1 cellular context compared by ENCODE assay signal in genomic region chr16:2585651-2586081, GRCh38.
TF ChIP-seq lines count a peak whose summit lies in the region.

No MANE protein-coding gene starts in this region.

TF ChIP-seq in WTC11, 78 proteins besides CTCF, POLR2A, EP300 and RAD21 (continued from another document):
- TF ChIP-seq AR (CRISPR knock-in tag; IDR thresholded peaks at IDR 0.05), result no peak
- TF ChIP-seq NFE2L1 (CRISPR knock-in tag; IDR thresholded peaks at IDR 0.05), result no peak
- TF ChIP-seq MLX (CRISPR knock-in tag; IDR thresholded peaks at IDR 0.05), result no peak
- TF ChIP-seq CREB1 (CRISPR knock-in tag; IDR thresholded peaks at IDR 0.05), result no peak
- TF ChIP-seq PRDM15 (CRISPR knock-in tag; IDR thresholded peaks at IDR 0.05), result no peak
- no peak for TF ChIP-seq ZSCAN18 (CRISPR knock-in tag; IDR thresholded peaks at IDR 0.05)
- TF ChIP-seq, protein P1, sequence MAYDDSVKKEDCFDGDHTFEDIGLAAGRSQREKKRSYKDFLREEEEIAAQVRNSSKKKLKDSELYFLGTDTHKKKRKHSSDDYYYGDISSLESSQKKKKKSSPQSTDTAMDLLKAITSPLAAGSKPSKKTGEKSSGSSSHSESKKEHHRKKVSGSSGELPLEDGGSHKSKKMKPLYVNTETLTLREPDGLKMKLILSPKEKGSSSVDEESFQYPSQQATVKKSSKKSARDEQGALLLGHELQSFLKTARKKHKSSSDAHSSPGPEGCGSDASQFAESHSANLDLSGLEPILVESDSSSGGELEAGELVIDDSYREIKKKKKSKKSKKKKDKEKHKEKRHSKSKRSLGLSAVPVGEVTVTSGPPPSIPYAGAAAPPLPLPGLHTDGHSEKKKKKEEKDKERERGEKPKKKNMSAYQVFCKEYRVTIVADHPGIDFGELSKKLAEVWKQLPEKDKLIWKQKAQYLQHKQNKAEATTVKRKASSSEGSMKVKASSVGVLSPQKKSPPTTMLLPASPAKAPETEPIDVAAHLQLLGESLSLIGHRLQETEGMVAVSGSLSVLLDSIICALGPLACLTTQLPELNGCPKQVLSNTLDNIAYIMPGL (CRISPR knock-in tag; IDR thresholded peaks at IDR 0.05), result no peak
